In genomic region chr6:7687145-7688113, GRCh38 we compare ENCODE assay signal across 22 cellular contexts. TPM values are rescaled to one million over a fixed set of nuclear protein-coding genes. Genes with fewer than 3 reads are reported as not detected.
"Had no signal": no experiment of that assay in that cellular context is flagged by ENCODE, and none has a peak within 500 bp of the region (broad histone marks: within the 10 kb centered on the region; RNA-seq: fewer than 3 reads in every experiment).

No MANE protein-coding gene starts in this region.

- DNase-seq: activated CD4-positive, alpha-beta T cell treated with anti-CD3 and anti-CD28 coated beads for 48 hours; activated CD4-positive, alpha-beta T cell treated with anti-CD3 and anti-CD28 coated beads, Interleukin-2, amount 50 U/mL, for 4 hours; activated CD4-positive, CD25-positive, alpha-beta regulatory T cell treated with anti-CD3 and anti-CD28 coated beads, Interleukin-2, amount 50 U/mL, for 72 hours; activated CD8-positive, alpha-beta memory T cell treated with anti-CD3 and anti-CD28 coated beads, Interleukin-2, amount 50 U/mL, for 48 hours; activated CD8-positive, alpha-beta T cell treated with anti-CD3 and anti-CD28 coated beads, Interleukin-2, amount 10 ng/mL, durations not matched to agents 7 days and 5 days; activated effector memory CD4-positive, alpha-beta T cell treated with anti-CD3 and anti-CD28 coated beads, Interleukin-2, amount 50 U/mL, for 16 hours; activated naive CD4-positive, alpha-beta T cell treated with Interleukin-2 at 50 U/mL for 16 hours; activated naive CD8-positive, alpha-beta T cell treated with anti-CD3 and anti-CD28 coated beads, Interleukin-2, amount 50 U/mL, for 24 hours; activated T-cell treated with anti-CD3 and anti-CD28 coated beads, Interleukin-2, amount 50 U/mL, for 4 hours; amniotic stem cell; Karpas-422; NCI-H1105 treated with DMSO at 0.1 percent for 48 hours; NCI-H1930; NCI-H446 treated with DMSO at 0.1 percent for 48 hours; NCI-H524 treated with DMSO at 0.1 percent for 48 hours; SIG-M5; T-helper 17 cell; T-helper 9 cell had no signal

- ATAC-seq: activated CD8-positive, alpha-beta T cell treated with anti-CD3 and anti-CD28 coated beads, Interleukin-2, amount 10 ng/mL, durations not matched to agents 7 days and 5 days; activated naive CD4-positive, alpha-beta T cell treated with anti-CD3 and anti-CD28 coated beads, Interleukin-2, amount 50 U/mL, for 72 hours; activated naive CD8-positive, alpha-beta T cell treated with anti-CD3 and anti-CD28 coated beads, Interleukin-2, amount 50 U/mL, for 24 hours; activated T-cell treated with anti-CD3 and anti-CD28 coated beads, Interleukin-2, amount 50 U/mL, for 4 hours; T-helper 17 cell; WTC11 had no signal

- FAIRE-seq: astrocyte had no signal

RNA-seq across cellular contexts. Expression of gene BMP6, which starts 38.5 kb away (rescaled TPM):
- total RNA-seq: activated CD8-positive, alpha-beta T cell treated with anti-CD3 and anti-CD28 coated beads, Interleukin-2, amount 10 ng/mL, durations not matched to agents 7 days and 5 days; activated naive CD4-positive, alpha-beta T cell treated with anti-CD3 and anti-CD28 coated beads, Interleukin-2, amount 50 U/mL, for 72 hours; activated T-cell treated with anti-CD3 and anti-CD28 coated beads, Interleukin-2, amount 50 U/mL, for 4 hours; RPMI7951 had no signal
